19 cellular contexts compared by ENCODE assay signal in the genomic region with DNA sequence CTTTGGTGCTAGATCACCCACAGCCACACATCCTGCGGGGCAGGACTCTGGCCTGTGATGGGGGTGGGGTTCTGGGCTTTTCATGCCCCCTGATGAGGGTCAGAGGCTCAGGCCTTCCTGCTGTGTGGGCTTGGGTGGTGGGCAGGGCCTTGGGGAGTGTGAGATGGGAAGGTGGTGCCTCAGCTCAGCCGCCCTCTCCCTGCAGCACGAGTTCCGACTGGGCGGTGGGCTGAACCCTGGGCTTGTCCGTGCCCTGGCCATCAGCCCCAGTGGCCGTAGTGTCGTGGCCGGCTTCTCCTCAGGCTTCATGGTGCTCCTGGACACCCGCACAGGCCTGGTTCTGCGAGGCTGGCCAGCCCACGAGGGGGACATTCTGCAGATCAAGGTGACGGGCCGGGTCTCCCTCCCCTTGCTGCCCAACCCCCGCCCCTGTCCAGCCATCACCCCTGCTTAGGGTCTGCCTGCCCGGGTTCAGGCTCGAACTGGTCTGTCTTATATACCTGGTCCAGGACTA. TPM values are rescaled to one million over a fixed set of nuclear protein-coding genes. Genes with fewer than 3 reads are reported as not detected.
DNase-seq lines count a peak whose midpoint lies in the region; ATAC-seq, FAIRE-seq and TF ChIP-seq lines count a peak whose summit lies in the region.
"Had no signal": no experiment of that assay in that cellular context is flagged by ENCODE, and none has a peak within 500 bp of the region (broad histone marks: within the 10 kb centered on the region; RNA-seq: fewer than 3 reads in every experiment).

No MANE protein-coding gene starts in this region.

- no peak for ATAC-seq in SK-N-SH treated with all-trans-retinoic acid at 6 μM for 48 hours

- TF ChIP-seq RAD21 in SK-N-SH (IDR thresholded peaks at IDR 0.05; ENCODE audit: low read length) = no peak

- H3K4me3 ChIP-seq in SK-N-SH (ENCODE audit: low read depth in 2 of 2, low read length in 1 of 2) (no peak overlapping the region), Peyer's patch (no peak overlapping the region), hepatocyte (no peak overlapping the region), spleen (no peak overlapping the region), small intestine (ENCODE audit: low read depth in 1 of 2, low read length in 2 of 2) (no peak overlapping the region)
- H3K4me3 ChIP-seq: coronary artery, mucosa of descending colon had no signal

- H3K79me2 ChIP-seq in SK-N-SH (ENCODE audit: insufficient read depth) (no peaks in the 10 kb centered on the region), hepatocyte (no peaks in the 10 kb centered on the region)

- H3K4me2 ChIP-seq in SK-N-SH (no peak overlapping the region), hepatocyte (peak overlapping the region; percentile 64)

- H3K36me3 ChIP-seq in SK-N-SH (replicated peaks in 1 of 2; ENCODE audit: control insufficient read depth in 1 of 2, insufficient read depth in 2 of 2, low read length in 1 of 2) = peaks cover 0 to 14% of the 10 kb centered on the region in 2 experiments
- H3K36me3 ChIP-seq in Peyer's patch = peaks cover 0 to 47% (median 0%) of the 10 kb centered on the region in 3 donors
- H3K36me3 ChIP-seq in hepatocyte (replicated peaks; ENCODE audit: insufficient read depth, low read depth) = no peaks in the 10 kb centered on the region
- peaks cover 2 to 77% (median 33%) of the 10 kb centered on the region in 6 donors for H3K36me3 ChIP-seq in spleen
- H3K36me3 ChIP-seq in small intestine (ENCODE audit: control insufficient read depth in 2 of 2, insufficient read depth in 2 of 2, low read length in 2 of 2) = peaks cover 6 to 9% of the 10 kb centered on the region in 2 donors

- H4K20me1 ChIP-seq in SK-N-SH (ENCODE audit: insufficient read depth) (no peaks in the 10 kb centered on the region), hepatocyte (ENCODE audit: insufficient read depth, poor library complexity, severe bottlenecking) (no peaks in the 10 kb centered on the region)

- H2AFZ ChIP-seq in SK-N-SH (ENCODE audit: low read depth) (no peak overlapping the region), hepatocyte (no peak overlapping the region)

- H3K4me1 ChIP-seq in SK-N-SH (ENCODE audit: control insufficient read depth in 1 of 2, insufficient read depth in 2 of 2, low read depth in 1 of 2, low read length in 1 of 2) (no peaks in the 10 kb centered on the region; a peak in 1 of 4 replicates), Peyer's patch (peaks cover 0 to 22% (median 3%) of the 10 kb centered on the region in 4 donors), hepatocyte (ENCODE audit: insufficient read depth) (peaks cover 19% of the 10 kb centered on the region), spleen (peaks cover 14 to 76% (median 58%) of the 10 kb centered on the region in 6 donors), small intestine (ENCODE audit: control insufficient read depth in 2 of 2, insufficient read depth in 1 of 2, low read depth in 1 of 2, low read length in 1 of 2) (no peaks in the 10 kb centered on the region)

- TF ChIP-seq CTCF in SK-N-SH (IDR thresholded peaks at IDR 0.05) (no peak), Peyer's patch (IDR thresholded peaks at IDR 0.05) (no peak), hepatocyte (IDR thresholded peaks at IDR 0.05; ENCODE audit: poor library complexity) (no peak), spleen (IDR thresholded peaks at IDR 0.05 in 8 of 11, conservative IDR thresholded peaks at IDR 0.05 in 3 of 11) (no peak)

- no peak overlapping the region for H3K4me3 Mint-ChIP-seq in activated naive CD4-positive, alpha-beta T cell treated with anti-CD3 and anti-CD28 coated beads for 36 hours
- H3K4me3 Mint-ChIP-seq: activated B cell treated with CpG ODN at 0.5 μM for 24 hours, CD14-positive monocyte, type B pancreatic cell had no signal

- CTCF ChIA-PET in SK-N-SH (lab: Yijun Ruan, JAX) = interaction anchor here (1.3 kb wide), 1 partner anchor 29 kb away, joined by 5 read pairs; no protein-coding TSS in a partner anchor
- CTCF ChIA-PET in activated naive CD4-positive, alpha-beta T cell treated with anti-CD3 and anti-CD28 coated beads for 36 hours (lab: Charles Lee) = interaction anchor here (1.2 kb wide), 1 partner anchor 14 kb away, joined by 3 read pairs; no protein-coding TSS in a partner anchor

- FAIRE-seq in small intestine (lab: Jason Lieb, UNC) = no peak
- FAIRE-seq: islet of Langerhans had no signal

- H3K27ac ChIP-seq in SK-N-SH (ENCODE audit: low read depth in 2 of 2, low read length in 1 of 2) (no peak overlapping the region), Peyer's patch (peak overlapping the region in 3 of 4 donors; percentile 50 to 61 (median 58)), hepatocyte (peak overlapping the region; percentile 74), spleen (peak overlapping the region; percentile 4 to 80 (median 67)), small intestine (ENCODE audit: low read depth in 1 of 2, low read length in 1 of 2) (peak overlapping the region in 1 of 2 donors; percentile 52)
- H3K27ac ChIP-seq: 22Rv1 had no signal

- H3K36me3 Mint-ChIP-seq in activated naive CD4-positive, alpha-beta T cell treated with anti-CD3 and anti-CD28 coated beads for 36 hours (ENCODE audit: low read depth) = peaks cover 2% of the 10 kb centered on the region
- H3K36me3 Mint-ChIP-seq: type B pancreatic cell had no signal

- H3K9ac ChIP-seq in SK-N-SH = no peak overlapping the region

- H3K27me3 ChIP-seq in SK-N-SH (ENCODE audit: insufficient read depth) (no peaks in the 10 kb centered on the region), Peyer's patch (no peaks in the 10 kb centered on the region), hepatocyte (no peaks in the 10 kb centered on the region), spleen (replicated peaks in 1 of 7) (no peaks in the 10 kb centered on the region), small intestine (ENCODE audit: control insufficient read depth in 2 of 2, insufficient read depth in 2 of 2, low read length in 2 of 2) (no peaks in the 10 kb centered on the region)

- no peak overlapping the region for H3K27ac Mint-ChIP-seq in activated naive CD4-positive, alpha-beta T cell treated with anti-CD3 and anti-CD28 coated beads for 36 hours
- H3K27ac Mint-ChIP-seq: activated B cell treated with CpG ODN at 0.5 μM for 24 hours, IgD-negative memory B cell had no signal

- intact Hi-C loops in spleen (cut with DNase I; ENCODE audit: low total_unique reads) = no loop called here
- intact Hi-C loops in activated naive CD4-positive, alpha-beta T cell treated with anti-CD3 and anti-CD28 coated beads for 36 hours (cut with micrococcal nuclease) = no loop called here

- H3K9me3 ChIP-seq in SK-N-SH (no peaks in the 10 kb centered on the region), Peyer's patch (no peaks in the 10 kb centered on the region), hepatocyte (ENCODE audit: low read depth) (no peaks in the 10 kb centered on the region), spleen (no peaks in the 10 kb centered on the region), small intestine (ENCODE audit: control insufficient read depth, low read depth) (no peaks in the 10 kb centered on the region)
- H3K9me3 ChIP-seq: mucosa of descending colon had no signal

- no peak for TF ChIP-seq POLR2A in Peyer's patch (IDR thresholded peaks at IDR 0.05)
- no peak for TF ChIP-seq POLR2A in spleen (IDR thresholded peaks at IDR 0.05)

- H3K4me1 Mint-ChIP-seq in activated naive CD4-positive, alpha-beta T cell treated with anti-CD3 and anti-CD28 coated beads for 36 hours (ENCODE audit: low read depth) = peaks cover 13% of the 10 kb centered on the region

- no peaks in the 10 kb centered on the region for H3K27me3 Mint-ChIP-seq in activated naive CD4-positive, alpha-beta T cell treated with anti-CD3 and anti-CD28 coated beads for 36 hours (ENCODE audit: low read depth)
- H3K27me3 Mint-ChIP-seq: activated B cell treated with CpG ODN at 0.5 μM for 24 hours, IgD-negative memory B cell, type B pancreatic cell had no signal

- H3K9me3 Mint-ChIP-seq in activated naive CD4-positive, alpha-beta T cell treated with anti-CD3 and anti-CD28 coated beads for 36 hours = no peaks in the 10 kb centered on the region
- H3K9me3 Mint-ChIP-seq: activated B cell treated with CpG ODN at 0.5 μM for 24 hours, IgD-negative memory B cell, type B pancreatic cell had no signal

- no peaks in the 10 kb centered on the region for H3K9me2 ChIP-seq in SK-N-SH
- H3K9me2 ChIP-seq in hepatocyte (replicated peaks; ENCODE audit: insufficient read depth) = no peaks in the 10 kb centered on the region

- 92% methylated on average over 5 of the region's 17 CpGs for WGBS in SK-N-SH (ENCODE audit: low lambda C conversion rate)
- 61% methylated on average over 12 of the region's 17 CpGs for WGBS in hepatocyte (ENCODE audit: low lambda C conversion rate, missing lambda C conversion rate)
- 87 to 100% (median 89%) methylated on average over 6 to 17 of the region's 17 CpGs for WGBS in spleen, 5 donors
- whole genome bisulfite sequencing in small intestine, 3 donors = 90 to 93% (median 90%) methylated on average over 16 to 17 of the region's 17 CpGs

- TF ChIP-seq EP300 in SK-N-SH (IDR thresholded peaks at IDR 0.05; ENCODE audit: borderline replicate concordance in 1 of 2, low read depth in 1 of 2, low read length in 1 of 2) = no peak

- no peaks in the 10 kb centered on the region for H3F3A ChIP-seq in SK-N-SH (replicated peaks; ENCODE audit: insufficient read depth)

- POLR2A ChIA-PET in SK-N-SH (lab: Yijun Ruan, JAX) = no interaction called here

- peak; percentile 38 for DNase-seq in SK-N-SH
- DNase-seq in Peyer's patch = peak in 1 of 3 donors; percentile 53
- no peak for DNase-seq in hepatocyte (ENCODE audit: low spot score)
- DNase-seq in spleen = no peak
- no peak for DNase-seq in activated naive CD4-positive, alpha-beta T cell treated with anti-CD3 and anti-CD28 coated beads for 36 hours
- DNase-seq in small intestine = no peak
- DNase-seq in DMS 273 (lab: John Stamatoyannopoulos, UW; ENCODE audit: unreplicated experiment) = no peak
- DNase-seq: activated B cell treated with CpG ODN at 0.5 μM for 24 hours; activated effector memory CD4-positive, alpha-beta T cell treated with Interleukin-2 at 50 U/mL for 16 hours; NCI-H774 had no signal

RNA-seq across cellular contexts. Expression of gene SERPINF2, which starts 6.8 kb away (rescaled TPM):
- 0.16 and 0.26 TPM in 2 replicates for polyA plus RNA-seq in SK-N-SH (2012; rRNA removed)
- polyA plus RNA-seq in SK-N-SH (2012; cell fraction: cytosol; rRNA removed) = 0.05 and 0.18 TPM in 2 replicates
- polyA plus RNA-seq in SK-N-SH (2012; cell fraction: nucleus; rRNA removed) = 1.0 and 1.5 TPM in 2 replicates
- total RNA-seq in Peyer's patch = 1 to 10 TPM; 4.0 to 9.6 (median 5.6) TPM
- 127 and 140 TPM in 2 replicates for total RNA-seq in hepatocyte
- 127 and 164 TPM in 2 replicates for polyA plus RNA-seq in hepatocyte
- 1 to 10 TPM; 1.6 to 7.9 (median 5.0) TPM for total RNA-seq in spleen
- 1 to 10 TPM; 3.5 to 7.0 (median 4.9) TPM for polyA plus RNA-seq in spleen
- total RNA-seq in activated naive CD4-positive, alpha-beta T cell treated with anti-CD3 and anti-CD28 coated beads for 36 hours = not detected
- polyA plus RNA-seq in small intestine = 1 to 10 TPM in 2 of 3 donors, under 1 TPM in 1; 0.89 to 4.5 (median 1.6) TPM
- total RNA-seq: skeletal muscle tissue had no signal

RNA-seq across cellular contexts. Expression of gene WDR81, which starts 11.4 kb away (rescaled TPM):
- polyA plus RNA-seq in SK-N-SH (2012; rRNA removed) = 7.2 and 9.3 TPM in 2 replicates
- 2.4 and 4.3 TPM in 2 replicates for polyA plus RNA-seq in SK-N-SH (2012; cell fraction: cytosol; rRNA removed)
- polyA plus RNA-seq in SK-N-SH (2012; cell fraction: nucleus; rRNA removed) = 30.4 and 32.0 TPM in 2 replicates
- 10 to 100 TPM; 37.1 to 83.3 (median 59.2) TPM for total RNA-seq in Peyer's patch
- 16.9 and 24.4 TPM in 2 replicates for total RNA-seq in hepatocyte
- 24.0 and 27.6 TPM in 2 replicates for polyA plus RNA-seq in hepatocyte
- total RNA-seq in spleen = 10 to 100 TPM; 38.2 to 74.7 (median 54.7) TPM
- 10 to 100 TPM; 16.2 to 41.3 (median 29.3) TPM for polyA plus RNA-seq in spleen
- 1 to 10 TPM; 2.9 to 3.7 TPM for total RNA-seq in activated naive CD4-positive, alpha-beta T cell treated with anti-CD3 and anti-CD28 coated beads for 36 hours
- 10 to 100 TPM; 14.6 to 18.0 (median 14.8) TPM for polyA plus RNA-seq in small intestine

RNA-seq across cellular contexts. Expression of gene TLCD2, which starts 25.7 kb away (rescaled TPM):
- 1.3 and 1.9 TPM in 2 replicates for polyA plus RNA-seq in SK-N-SH (2012; rRNA removed)
- 1.7 and 1.9 TPM in 2 replicates for polyA plus RNA-seq in SK-N-SH (2012; cell fraction: cytosol; rRNA removed)
- 1.4 and 2.0 TPM in 2 replicates for polyA plus RNA-seq in SK-N-SH (2012; cell fraction: nucleus; rRNA removed)
- 10 to 100 TPM in 3 of 4 donors, 1 to 10 TPM in 1; 8.3 to 37.8 (median 19.5) TPM for total RNA-seq in Peyer's patch
- 4.5 and 4.9 TPM in 2 replicates for total RNA-seq in hepatocyte
- polyA plus RNA-seq in hepatocyte = 2.0 and 3.0 TPM in 2 replicates
- 1 to 10 TPM; 1.7 to 5.4 (median 3.1) TPM for total RNA-seq in spleen
- under 1 TPM; 0.26 to 0.67 (median 0.28) TPM for polyA plus RNA-seq in spleen
- total RNA-seq in activated naive CD4-positive, alpha-beta T cell treated with anti-CD3 and anti-CD28 coated beads for 36 hours = under 1 TPM; 0.05 TPM
- 10 to 100 TPM in 1 of 3 donors, 1 to 10 TPM in 2; 5.1 to 10.3 (median 7.8) TPM for polyA plus RNA-seq in small intestine
- polyA plus RNA-seq: CD14-positive monocyte, IgD-negative memory B cell had no signal

RNA-seq across cellular contexts. Expression of gene SERPINF1, which starts 26.0 kb away (rescaled TPM):
- polyA plus RNA-seq in SK-N-SH (2012; rRNA removed) (380 and 392 TPM in 2 replicates), hepatocyte (739 and 774 TPM in 2 replicates), spleen (100 to 1,000 TPM in 1 of 3 donors, 10 to 100 TPM in 2; 53.5 to 132 (median 99.5) TPM), small intestine (100 to 1,000 TPM in 1 of 3 donors, 10 to 100 TPM in 1, 1 to 10 TPM in 1; 7.2 to 118 (median 20.8) TPM)
- polyA plus RNA-seq in SK-N-SH (2012; cell fraction: cytosol; rRNA removed) = 248 and 316 TPM in 2 replicates
- 275 and 299 TPM in 2 replicates for polyA plus RNA-seq in SK-N-SH (2012; cell fraction: nucleus; rRNA removed)
- total RNA-seq in Peyer's patch (100 to 1,000 TPM in 1 of 4 donors, 10 to 100 TPM in 3; 28.7 to 306 (median 81.6) TPM), hepatocyte (1,201 and 1,404 TPM in 2 replicates), spleen (100 to 1,000 TPM in 5 of 7 donors, 10 to 100 TPM in 2; 79.8 to 361 (median 192) TPM)
- not detected for total RNA-seq in activated naive CD4-positive, alpha-beta T cell treated with anti-CD3 and anti-CD28 coated beads for 36 hours

RNA-seq across cellular contexts. Expression of gene PRPF8, which starts 51.2 kb away (rescaled TPM):
- polyA plus RNA-seq in SK-N-SH (2012; rRNA removed) = 123 and 149 TPM in 2 replicates
- polyA plus RNA-seq in SK-N-SH (2012; cell fraction: cytosol; rRNA removed) = 54.5 and 84.1 TPM in 2 replicates
- polyA plus RNA-seq in SK-N-SH (2012; cell fraction: nucleus; rRNA removed) = 251 and 315 TPM in 2 replicates
- total RNA-seq in Peyer's patch = 100 to 1,000 TPM; 138 to 390 (median 226) TPM
- total RNA-seq in hepatocyte = 100 and 107 TPM in 2 replicates
- 119 and 125 TPM in 2 replicates for polyA plus RNA-seq in hepatocyte
- 100 to 1,000 TPM; 210 to 320 (median 268) TPM for total RNA-seq in spleen
- 10 to 100 TPM; 67.2 to 91.8 (median 74.8) TPM for polyA plus RNA-seq in spleen
- total RNA-seq in activated naive CD4-positive, alpha-beta T cell treated with anti-CD3 and anti-CD28 coated beads for 36 hours = 100 to 1,000 TPM; 458 to 479 TPM
- polyA plus RNA-seq in small intestine = 10 to 100 TPM; 61.1 to 87.2 (median 62.8) TPM

Comparison
In these comparisons a context has a peak if more than half of its experiments do, and no peak if none do; other contexts are left out.
1. H3K27ac ChIP-seq: peak in Peyer's patch (3 of 4), hepatocyte (single experiment) and spleen (8 of 8); none in SK-N-SH (0 of 2).
2. RNA of gene SERPINF2, which starts 6.8 kb away (total RNA-seq): 127 to 140 TPM in hepatocyte; 4.0 to 9.6 TPM in Peyer's patch, 1.6 to 7.9 TPM in spleen and not detected in activated naive CD4-positive, alpha-beta T cell treated with anti-CD3 and anti-CD28 coated beads for 36 hours; every median in the first group is over 10 times any median in the second.